ENCODE assay signal across 28 cellular contexts in genomic region chr5:45623855-45624254, GRCh38.
"Had no signal": no experiment of that assay in that cellular context is flagged by ENCODE, and none has a peak within 500 bp of the region (broad histone marks: within the 10 kb centered on the region; RNA-seq: fewer than 3 reads in every experiment).

No MANE protein-coding gene starts in this region.

- H3K4me3 ChIP-seq: adrenal gland, Peyer's patch had no signal

- ATAC-seq: activated CD4-positive, alpha-beta T cell treated with anti-CD3 and anti-CD28 coated beads for 36 hours; T-helper 17 cell had no signal

- H3K27me3 ChIP-seq: adrenal gland, Peyer's patch had no signal

- H3K4me1 ChIP-seq: adrenal gland, Peyer's patch had no signal

- H3K27me3 Mint-ChIP-seq: activated CD4-positive, alpha-beta memory T cell treated with anti-CD3 and anti-CD28 coated beads, Interleukin-2, amount 10 ng/mL, durations not matched to agents 7 days and 5 days; activated CD4-positive, alpha-beta T cell treated with anti-CD3 and anti-CD28 coated beads for 36 hours; activated naive CD4-positive, alpha-beta T cell treated with anti-CD3 and anti-CD28 coated beads, Interleukin-2, amount 10 ng/mL, durations not matched to agents 7 days and 5 days; activated naive CD8-positive, alpha-beta T cell treated with anti-CD3 and anti-CD28 coated beads, Interleukin-2, amount 10 ng/mL, durations not matched to agents 7 days and 5 days; central memory CD8-positive, alpha-beta T cell; T-helper 17 cell had no signal

- H3K27ac Mint-ChIP-seq: activated CD4-positive, alpha-beta memory T cell treated with anti-CD3 and anti-CD28 coated beads, Interleukin-2, amount 10 ng/mL, durations not matched to agents 7 days and 5 days; activated CD4-positive, alpha-beta T cell treated with anti-CD3 and anti-CD28 coated beads for 36 hours; activated naive CD4-positive, alpha-beta T cell treated with anti-CD3 and anti-CD28 coated beads, Interleukin-2, amount 10 ng/mL, durations not matched to agents 7 days and 5 days; activated naive CD8-positive, alpha-beta T cell treated with anti-CD3 and anti-CD28 coated beads, Interleukin-2, amount 10 ng/mL, durations not matched to agents 7 days and 5 days; activated T-helper 2 cell treated with anti-CD3 and anti-CD28 coated beads, Interferon-gamma antibody, Interleukin-2, Interleukin-4, amounts not matched to agents 10 μg/mL and 5 μg/mL and 100 μg/mL, durations not matched to agents 14 hours and 24 hours and 36 hours; T-helper 17 cell had no signal

- H3K36me3 Mint-ChIP-seq: activated naive CD4-positive, alpha-beta T cell treated with anti-CD3 and anti-CD28 coated beads, Interleukin-2, amount 10 ng/mL, durations not matched to agents 7 days and 5 days; activated naive CD8-positive, alpha-beta T cell treated with anti-CD3 and anti-CD28 coated beads, Interleukin-2, amount 10 ng/mL, durations not matched to agents 7 days and 5 days had no signal

- H3K4me1 Mint-ChIP-seq: activated CD4-positive, alpha-beta memory T cell treated with anti-CD3 and anti-CD28 coated beads, Interleukin-2, amount 10 ng/mL, durations not matched to agents 7 days and 5 days; activated CD4-positive, alpha-beta T cell treated with anti-CD3 and anti-CD28 coated beads for 36 hours; activated naive CD4-positive, alpha-beta T cell treated with anti-CD3 and anti-CD28 coated beads, Interleukin-2, amount 10 ng/mL, durations not matched to agents 7 days and 5 days; activated naive CD8-positive, alpha-beta T cell treated with anti-CD3 and anti-CD28 coated beads, Interleukin-2, amount 10 ng/mL, durations not matched to agents 7 days and 5 days; central memory CD8-positive, alpha-beta T cell; T-helper 17 cell had no signal

- H3K27ac ChIP-seq: adrenal gland, Peyer's patch, WERI-Rb-1 had no signal

- H3K36me3 ChIP-seq: Peyer's patch, WERI-Rb-1 had no signal

- FAIRE-seq: bronchial epithelial cell had no signal

- H3K4me3 Mint-ChIP-seq: activated CD4-positive, alpha-beta memory T cell treated with anti-CD3 and anti-CD28 coated beads, Interleukin-2, amount 10 ng/mL, durations not matched to agents 7 days and 5 days; activated CD4-positive, alpha-beta T cell treated with anti-CD3 and anti-CD28 coated beads for 36 hours; activated naive CD4-positive, alpha-beta T cell treated with anti-CD3 and anti-CD28 coated beads, Interleukin-2, amount 10 ng/mL, durations not matched to agents 7 days and 5 days; activated naive CD8-positive, alpha-beta T cell treated with anti-CD3 and anti-CD28 coated beads, Interleukin-2, amount 10 ng/mL, durations not matched to agents 7 days and 5 days; central memory CD8-positive, alpha-beta T cell; T-helper 17 cell had no signal

- H3K9me3 ChIP-seq: adrenal gland, Peyer's patch had no signal

- DNase-seq: activated CD4-positive, alpha-beta memory T cell treated with anti-CD3 and anti-CD28 coated beads, Interleukin-2, amount 10 ng/mL, durations not matched to agents 7 days and 5 days; activated CD4-positive, alpha-beta T cell treated with anti-CD3 and anti-CD28 coated beads for 36 hours; activated CD4-positive, alpha-beta T cell treated with anti-CD3 and anti-CD28 coated beads, Interleukin-2, amount 50 U/mL, for 1 hour; activated gamma-delta T cell treated with Interleukin-2 at 50 U/mL for 16 hours; activated naive CD4-positive, alpha-beta T cell treated with anti-CD3 and anti-CD28 coated beads, Interleukin-2, amount 10 ng/mL, durations not matched to agents 7 days and 5 days; activated naive CD8-positive, alpha-beta T cell treated with anti-CD3 and anti-CD28 coated beads, Interleukin-2, amount 10 ng/mL, durations not matched to agents 7 days and 5 days; activated T-cell treated with anti-CD3 and anti-CD28 coated beads for 4 hours; activated T-cell treated with anti-CD3 and anti-CD28 coated beads, Interleukin-2, amount 50 U/mL, for 48 hours; adrenal gland; anterior cingulate cortex; IMR-90; Kasumi-1; KBM-7; NCI-H1092; NCI-H1417; NCI-H1930; NCI-H510A treated with DMSO at 0.1 percent for 48 hours; NCI-H69; NK-92 treated with Interleukin-12 subunit alpha and Interleukin-12 subunit beta, amount 100 ng/mL, for 24 hours; OCI-M1; Peyer's patch; SIG-M5; T-helper 17 cell; T-helper 9 cell; WERI-Rb-1 had no signal
